In genomic region chr2:84492571-84492970, GRCh38 we compare ENCODE assay signal across 22 cellular contexts. TPM values are rescaled to one million over a fixed set of nuclear protein-coding genes. Genes with fewer than 3 reads are reported as not detected.
DNase-seq lines count a peak whose midpoint lies in the region; ATAC-seq, FAIRE-seq and TF ChIP-seq lines count a peak whose summit lies in the region.
"Had no signal": no experiment of that assay in that cellular context is flagged by ENCODE, and none has a peak within 500 bp of the region (broad histone marks: within the 10 kb centered on the region; RNA-seq: fewer than 3 reads in every experiment).

No MANE protein-coding gene starts in this region.

- H3K27ac Mint-ChIP-seq in endodermal cell = no peak overlapping the region
- H3K27ac Mint-ChIP-seq: activated CD4-positive, alpha-beta memory T cell treated with anti-CD3 and anti-CD28 coated beads for 36 hours; B cell; brain; IgD-negative memory B cell; immature natural killer cell; mesothelial cell of epicardium had no signal

- H3K27ac ChIP-seq in 22Rv1 (no peak overlapping the region), PC-9 (no peak overlapping the region), endodermal cell (ENCODE audit: low read depth, low read length) (no peak overlapping the region)

- H3K79me2 ChIP-seq in PC-9 (ENCODE audit: low read depth) = no peaks in the 10 kb centered on the region

- H3K27me3 ChIP-seq in PC-9 (ENCODE audit: insufficient read depth, low read depth) (no peaks in the 10 kb centered on the region), endodermal cell (ENCODE audit: control insufficient read depth, insufficient read depth, low read length, poor library complexity, severe bottlenecking) (no peaks in the 10 kb centered on the region)
- H3K27me3 ChIP-seq: thyroid gland had no signal

- H3F3A ChIP-seq in PC-9 (ENCODE audit: insufficient read depth, low read depth) = no peaks in the 10 kb centered on the region

- ATAC-seq in HG03457 (IDR thresholded peaks at IDR 0.05; ENCODE audit: unreplicated experiment) = no peak

- no peaks in the 10 kb centered on the region for H3K36me3 Mint-ChIP-seq in endodermal cell (ENCODE audit: low read depth)
- H3K36me3 Mint-ChIP-seq: activated CD4-positive, alpha-beta memory T cell treated with anti-CD3 and anti-CD28 coated beads for 36 hours; brain; immature natural killer cell; mesothelial cell of epicardium had no signal

- 76 to 100% methylated on average over 1 of the region's 1 CpG for WGBS in endodermal cell (ENCODE audit: insufficient coverage in 1 of 2, insufficient read length in 1 of 2), 2 experiments

- no peak for FAIRE-seq in HTR-8/SVneo (lab: Jason Lieb, UNC)
- FAIRE-seq: GM12891 had no signal

- no peak overlapping the region for H3K4me2 ChIP-seq in PC-9

- H3K9ac ChIP-seq in endodermal cell (ENCODE audit: extremely low read depth, low read length, poor library complexity, severe bottlenecking) = no peak overlapping the region

- no peaks in the 10 kb centered on the region for H3K9me2 ChIP-seq in PC-9 (ENCODE audit: insufficient read depth)

- no peaks in the 10 kb centered on the region for H3K27me3 Mint-ChIP-seq in endodermal cell (ENCODE audit: insufficient read depth)
- H3K27me3 Mint-ChIP-seq: activated CD4-positive, alpha-beta memory T cell treated with anti-CD3 and anti-CD28 coated beads for 36 hours; B cell had no signal

- H3K36me3 ChIP-seq in PC-9 (ENCODE audit: low read depth) (no peaks in the 10 kb centered on the region), endodermal cell (ENCODE audit: control insufficient read depth, insufficient read depth, low read length) (no peaks in the 10 kb centered on the region)
- H3K36me3 ChIP-seq: thyroid gland had no signal

- H3K9me3 Mint-ChIP-seq in endodermal cell = no peaks in the 10 kb centered on the region
- H3K9me3 Mint-ChIP-seq: activated CD4-positive, alpha-beta memory T cell treated with anti-CD3 and anti-CD28 coated beads for 36 hours; brain; IgD-negative memory B cell; immature natural killer cell had no signal

- H3K4me3 Mint-ChIP-seq in endodermal cell = no peak overlapping the region
- H3K4me3 Mint-ChIP-seq: activated CD4-positive, alpha-beta memory T cell treated with anti-CD3 and anti-CD28 coated beads for 36 hours; B cell; brain; IgD-negative memory B cell; immature natural killer cell; mesothelial cell of epicardium had no signal

- BruUV-seq in PC-9 (replicated peaks; lab: Mats Ljungman, UMichigan) = no TSS peak

- CTCF ChIA-PET in PC-9 (lab: Charles Lee) = no interaction called here

- H3K9me3 ChIP-seq in PC-9 (ENCODE audit: insufficient read depth, low read depth) (no peaks in the 10 kb centered on the region), endodermal cell (ENCODE audit: control insufficient read depth, low read length) (no peaks in the 10 kb centered on the region)
- H3K9me3 ChIP-seq: thyroid gland had no signal

- peaks cover 2% of the 10 kb centered on the region for H3K4me1 Mint-ChIP-seq in endodermal cell
- H3K4me1 Mint-ChIP-seq: B cell, mesothelial cell of epicardium had no signal

- intact Hi-C loops in PC-9 (cut with micrococcal nuclease; ENCODE audit: unreplicated experiment) = loop anchor here (10.0 kb wide), 1 partner anchor 142 kb away; no protein-coding TSS in a partner anchor

- no peak overlapping the region for H2AFZ ChIP-seq in PC-9

- no peaks in the 10 kb centered on the region for H4K20me1 ChIP-seq in PC-9 (ENCODE audit: insufficient read depth)

- H3K4me1 ChIP-seq in PC-9 (replicated peaks; ENCODE audit: insufficient read depth) (no peaks in the 10 kb centered on the region), endodermal cell (ENCODE audit: control insufficient read depth, insufficient read depth, low read length) (no peaks in the 10 kb centered on the region)

- POLR2A ChIA-PET in PC-9 (lab: Charles Lee; ENCODE audit: unreplicated experiment) = no interaction called here

- no peak overlapping the region for H3K4me3 ChIP-seq in PC-9
- H3K4me3 ChIP-seq in endodermal cell (ENCODE audit: low read length) = no peak overlapping the region
- H3K4me3 ChIP-seq: thyroid gland had no signal

- TF ChIP-seq CTCF in 22Rv1 (IDR thresholded peaks at IDR 0.05) (0 out of 2 replicates have a peak, but pooled peaks have one; percentile 8), PC-9 (conservative IDR thresholded peaks at IDR 0.05) (0 out of 2 replicates have a peak, but pooled peaks have one; percentile 24), endodermal cell (conservative IDR thresholded peaks at IDR 0.05) (peak; percentile 51)

- DNase-seq in GM03348 (ENCODE audit: low spot score) (peak; percentile 21), PC-9 (no peak), endodermal cell (no peak), HTR-8/SVneo (ENCODE audit: insufficient read length, low spot score) (no peak), T-helper 9 cell (no peak), middle frontal gyrus (ENCODE audit: extremely low spot score, low spot score) (no peak)
- DNase-seq: activated CD4-positive, alpha-beta memory T cell treated with anti-CD3 and anti-CD28 coated beads for 36 hours; activated effector memory CD4-positive, alpha-beta T cell treated with Interleukin-2 at 50 U/mL for 16 hours; DMS79 treated with DMSO at 0.1 percent for 48 hours; effector CD8-positive, alpha-beta T cell; immature natural killer cell; NCI-H187 treated with DMSO at 0.1 percent for 48 hours; SIG-M5; thyroid gland had no signal

RNA-seq across cellular contexts. Expression of gene DNAH6, which starts 23.7 kb away (rescaled TPM):
- total RNA-seq in PC-9 (2021) = not detected in 2 replicates
- total RNA-seq in endodermal cell = 1 to 10 TPM; 1.6 to 2.0 TPM
- 0.82 TPM for polyA plus RNA-seq in endodermal cell (2013, experiment 1 of 2)
- polyA plus RNA-seq in endodermal cell (2013, experiment 2 of 2) = 0.70 TPM
- total RNA-seq: pulmonary artery endothelial cell had no signal

RNA-seq across cellular contexts. Expression of gene SUCLG1, which starts 33.5 kb away (rescaled TPM):
- total RNA-seq in PC-9 (2021) (42.1 and 59.5 TPM in 2 replicates), endodermal cell (10 to 100 TPM; 33.6 to 41.9 TPM)
- polyA plus RNA-seq in endodermal cell (2013, experiment 1 of 2) = 53.4 TPM
- polyA plus RNA-seq in endodermal cell (2013, experiment 2 of 2) = 52.8 TPM
